ENCODE assay signal across 1 cellular context in the genomic region with DNA sequence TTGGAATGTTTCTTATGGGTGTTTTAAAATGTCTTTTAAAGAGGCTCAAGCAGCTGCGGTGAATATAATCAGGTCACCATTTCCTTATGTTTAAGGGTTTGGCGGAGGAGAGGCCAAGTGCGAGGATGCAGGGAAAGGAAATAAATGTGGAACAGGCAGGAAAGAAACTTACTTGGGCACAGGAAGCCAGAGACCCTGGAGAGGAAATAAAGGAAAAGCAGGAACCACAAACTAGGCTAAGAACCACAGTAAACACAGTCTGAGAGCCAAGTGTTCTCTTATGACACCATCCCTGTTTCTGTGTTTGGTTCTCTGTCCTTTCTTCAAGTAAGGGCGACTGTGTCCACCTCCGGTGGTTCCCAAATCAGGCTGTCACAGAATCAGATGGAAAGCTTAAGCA.
TF ChIP-seq lines count a peak whose summit lies in the region.

No MANE protein-coding gene starts in this region.

TF ChIP-seq in IMR-90, 13 proteins besides CTCF, POLR2A, EP300 and RAD21 (continued from another document):
- TF ChIP-seq, protein P1, sequence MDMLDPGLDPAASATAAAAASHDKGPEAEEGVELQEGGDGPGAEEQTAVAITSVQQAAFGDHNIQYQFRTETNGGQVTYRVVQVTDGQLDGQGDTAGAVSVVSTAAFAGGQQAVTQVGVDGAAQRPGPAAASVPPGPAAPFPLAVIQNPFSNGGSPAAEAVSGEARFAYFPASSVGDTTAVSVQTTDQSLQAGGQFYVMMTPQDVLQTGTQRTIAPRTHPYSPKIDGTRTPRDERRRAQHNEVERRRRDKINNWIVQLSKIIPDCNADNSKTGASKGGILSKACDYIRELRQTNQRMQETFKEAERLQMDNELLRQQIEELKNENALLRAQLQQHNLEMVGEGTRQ (IDR thresholded peaks at IDR 0.05; ENCODE audit: low read depth, low read length), result no peak
- no peak for TF ChIP-seq MXI1 (IDR thresholded peaks at IDR 0.05; ENCODE audit: borderline replicate concordance, low read depth, low read length)
- TF ChIP-seq, protein P2, sequence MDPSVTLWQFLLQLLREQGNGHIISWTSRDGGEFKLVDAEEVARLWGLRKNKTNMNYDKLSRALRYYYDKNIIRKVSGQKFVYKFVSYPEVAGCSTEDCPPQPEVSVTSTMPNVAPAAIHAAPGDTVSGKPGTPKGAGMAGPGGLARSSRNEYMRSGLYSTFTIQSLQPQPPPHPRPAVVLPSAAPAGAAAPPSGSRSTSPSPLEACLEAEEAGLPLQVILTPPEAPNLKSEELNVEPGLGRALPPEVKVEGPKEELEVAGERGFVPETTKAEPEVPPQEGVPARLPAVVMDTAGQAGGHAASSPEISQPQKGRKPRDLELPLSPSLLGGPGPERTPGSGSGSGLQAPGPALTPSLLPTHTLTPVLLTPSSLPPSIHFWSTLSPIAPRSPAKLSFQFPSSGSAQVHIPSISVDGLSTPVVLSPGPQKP (IDR thresholded peaks at IDR 0.05; ENCODE audit: borderline replicate concordance, low read depth, low read length), result no peak
- TF ChIP-seq CEBPB (IDR thresholded peaks at IDR 0.05; ENCODE audit: low read depth, low read length), result no peak
